Comparison of ENCODE assay signal across 9 cellular contexts in genomic region chr7:8035647-8036518, GRCh38.
DNase-seq lines count a peak whose midpoint lies in the region; ATAC-seq, FAIRE-seq and TF ChIP-seq lines count a peak whose summit lies in the region.
"Had no signal": no experiment of that assay in that cellular context is flagged by ENCODE, and none has a peak within 500 bp of the region (broad histone marks: within the 10 kb centered on the region; RNA-seq: fewer than 3 reads in every experiment).

No MANE protein-coding gene starts in this region.

- TF ChIP-seq CTCF in foreskin fibroblast (IDR thresholded peaks at IDR 0.05; ENCODE audit: low read depth, low read length) = peak; percentile 47

- no peaks in the 10 kb centered on the region for H3K4me1 ChIP-seq in SJCRH30

- ATAC-seq in HG03378 (IDR thresholded peaks at IDR 0.05; ENCODE audit: unreplicated experiment) = peak; percentile 55
- peak; percentile 81 for ATAC-seq in stimulated activated naive CD8-positive, alpha-beta T cell treated with anti-CD3 and anti-CD28 coated beads, Interleukin-15, Interleukin-2, amounts not matched to agents 100 U/mL and 50 U/mL, for 24 hours

- no peaks in the 10 kb centered on the region; the same call in 1 of the 2 replicates for H3K9me3 ChIP-seq in SJCRH30 (replicated peaks)

- no peak for TF ChIP-seq POLR2A in GM12891 (IDR thresholded peaks at IDR 0.05; ENCODE audit: low read depth, low read length)

- DNase-seq in AML-193 (lab: John Stamatoyannopoulos, UW) (peak; percentile 53), GM12891 (ENCODE audit: insufficient read length, low spot score) (no peak), SJCRH30 (peak; percentile 7 to 41), foreskin fibroblast (peak; percentile 16 to 54), HK-2 (ENCODE audit: unreplicated experiment) (no peak), NCI-H1048 (lab: John Stamatoyannopoulos, UW) (no peak)
- no peak for DNase-seq in stimulated activated naive CD8-positive, alpha-beta T cell treated with anti-CD3 and anti-CD28 coated beads, Interleukin-15, Interleukin-2, amounts not matched to agents 100 U/mL and 50 U/mL, for 24 hours

- FAIRE-seq in GM12891 (lab: Jason Lieb, UNC) = peak; percentile 96

- peaks cover 4% of the 10 kb centered on the region; the same call in 1 of the 2 replicates for H3K36me3 ChIP-seq in SJCRH30

- H3K4me3 ChIP-seq in SJCRH30 (no peak overlapping the region), foreskin fibroblast (ENCODE audit: low read depth in 1 of 2, low read length in 2 of 2) (no peak overlapping the region)
- H3K4me3 ChIP-seq: SK-N-MC had no signal

- H3K27ac ChIP-seq in SJCRH30 = no peak overlapping the region
- H3K27ac ChIP-seq: SK-N-MC had no signal

- no peaks in the 10 kb centered on the region for H3K27me3 ChIP-seq in SJCRH30

TF ChIP-seq in GM12891, 5 proteins besides CTCF, POLR2A, EP300 and RAD21:
- no peak for TF ChIP-seq POLR2AphosphoS5 (IDR thresholded peaks at IDR 0.05; ENCODE audit: low read depth, low read length)
- no peak for TF ChIP-seq PAX5 (IDR thresholded peaks at IDR 0.05; ENCODE audit: insufficient read depth, low read length, severe bottlenecking)
- no peak for TF ChIP-seq TAF1 (IDR thresholded peaks at IDR 0.05; ENCODE audit: low read depth, low read length)

Comparison
In these comparisons a context has a peak if more than half of its experiments do, and no peak if none do; other contexts are left out.
1. DNase-seq: peak in AML-193 (2 of 2), SJCRH30 (2 of 2) and foreskin fibroblast (2 of 2); none in GM12891 (single experiment), stimulated activated naive CD8-positive, alpha-beta T cell treated with anti-CD3 and anti-CD28 coated beads, Interleukin-15, Interleukin-2, amounts not matched to agents 100 U/mL and 50 U/mL, for 24 hours (single experiment), HK-2 (single experiment) and NCI-H1048 (single experiment).